1 cellular context compared by ENCODE assay signal in genomic region chr6:20168668-20169633, GRCh38.
A peak's percentile ranks its signal among the peaks of the same experiment; 100 is the strongest.
TF ChIP-seq lines count a peak whose summit lies in the region.

No MANE protein-coding gene starts in this region.

TF ChIP-seq in liver, 16 proteins besides CTCF, POLR2A, EP300 and RAD21 (continued from another document):
- TF ChIP-seq, protein P1, sequence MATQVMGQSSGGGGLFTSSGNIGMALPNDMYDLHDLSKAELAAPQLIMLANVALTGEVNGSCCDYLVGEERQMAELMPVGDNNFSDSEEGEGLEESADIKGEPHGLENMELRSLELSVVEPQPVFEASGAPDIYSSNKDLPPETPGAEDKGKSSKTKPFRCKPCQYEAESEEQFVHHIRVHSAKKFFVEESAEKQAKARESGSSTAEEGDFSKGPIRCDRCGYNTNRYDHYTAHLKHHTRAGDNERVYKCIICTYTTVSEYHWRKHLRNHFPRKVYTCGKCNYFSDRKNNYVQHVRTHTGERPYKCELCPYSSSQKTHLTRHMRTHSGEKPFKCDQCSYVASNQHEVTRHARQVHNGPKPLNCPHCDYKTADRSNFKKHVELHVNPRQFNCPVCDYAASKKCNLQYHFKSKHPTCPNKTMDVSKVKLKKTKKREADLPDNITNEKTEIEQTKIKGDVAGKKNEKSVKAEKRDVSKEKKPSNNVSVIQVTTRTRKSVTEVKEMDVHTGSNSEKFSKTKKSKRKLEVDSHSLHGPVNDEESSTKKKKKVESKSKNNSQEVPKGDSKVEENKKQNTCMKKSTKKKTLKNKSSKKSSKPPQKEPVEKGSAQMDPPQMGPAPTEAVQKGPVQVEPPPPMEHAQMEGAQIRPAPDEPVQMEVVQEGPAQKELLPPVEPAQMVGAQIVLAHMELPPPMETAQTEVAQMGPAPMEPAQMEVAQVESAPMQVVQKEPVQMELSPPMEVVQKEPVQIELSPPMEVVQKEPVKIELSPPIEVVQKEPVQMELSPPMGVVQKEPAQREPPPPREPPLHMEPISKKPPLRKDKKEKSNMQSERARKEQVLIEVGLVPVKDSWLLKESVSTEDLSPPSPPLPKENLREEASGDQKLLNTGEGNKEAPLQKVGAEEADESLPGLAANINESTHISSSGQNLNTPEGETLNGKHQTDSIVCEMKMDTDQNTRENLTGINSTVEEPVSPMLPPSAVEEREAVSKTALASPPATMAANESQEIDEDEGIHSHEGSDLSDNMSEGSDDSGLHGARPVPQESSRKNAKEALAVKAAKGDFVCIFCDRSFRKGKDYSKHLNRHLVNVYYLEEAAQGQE (IDR thresholded peaks at IDR 0.05): peak; percentile 18
- peak in 1 of 2 donors; percentile 34 for TF ChIP-seq EGR1 (IDR thresholded peaks at IDR 0.05; ENCODE audit: low read depth in 2 of 2)
- TF ChIP-seq RXRA (IDR thresholded peaks at IDR 0.05): peak; percentile 80 to 91
- TF ChIP-seq YY1 (IDR thresholded peaks at IDR 0.05): peak; percentile 59
- peak; percentile 18 for TF ChIP-seq FOXA2 (IDR thresholded peaks at IDR 0.05)
- no peak for TF ChIP-seq ZBTB33 (IDR thresholded peaks at IDR 0.05)
TF ChIP-seq in liver: peak in this region for 11.
